In the genomic region with DNA sequence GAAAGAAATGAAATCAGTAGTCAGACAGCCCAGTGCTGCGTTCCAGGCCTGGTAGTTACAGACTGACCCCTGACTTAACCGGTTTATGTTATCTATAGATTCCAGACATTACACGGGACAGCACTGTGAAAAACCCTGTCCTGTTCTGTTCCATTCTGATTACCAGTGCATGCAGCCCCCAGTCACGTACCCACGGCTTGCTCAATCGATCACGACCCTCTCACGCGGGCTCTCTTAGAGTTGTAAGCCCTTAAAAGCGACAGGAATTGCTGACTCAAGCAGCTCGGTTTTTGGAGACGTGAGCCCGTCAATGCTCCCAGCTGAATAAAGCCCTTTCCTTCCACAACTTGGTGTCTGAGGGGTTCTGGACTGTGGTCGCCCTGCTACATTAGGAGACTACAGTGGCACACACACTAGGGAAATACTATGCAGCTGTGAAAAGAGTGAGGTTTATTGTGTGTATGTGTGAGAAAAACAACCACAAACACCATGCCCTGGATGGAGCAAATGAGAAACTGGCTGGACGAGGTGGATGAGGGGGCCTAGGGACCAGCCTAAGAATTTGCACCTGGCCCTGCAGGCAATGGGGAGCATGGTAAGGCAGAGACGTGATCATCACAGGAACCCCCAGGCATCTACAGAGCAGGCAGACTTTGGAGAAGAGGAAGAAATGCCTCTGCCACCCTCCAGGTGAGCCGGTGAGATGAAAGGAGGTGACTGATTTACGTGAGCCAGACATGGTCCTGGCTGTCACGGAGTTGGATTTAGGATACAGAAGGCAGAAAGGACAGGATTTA, we compare ENCODE assay signal across 1 cellular context.
TF ChIP-seq lines count a peak whose summit lies in the region.

No MANE protein-coding gene starts in this region.

TF ChIP-seq in K562, 482 proteins besides CTCF, POLR2A, EP300 and RAD21 (continued from another document and continues in another):
- TF ChIP-seq, protein P1, sequence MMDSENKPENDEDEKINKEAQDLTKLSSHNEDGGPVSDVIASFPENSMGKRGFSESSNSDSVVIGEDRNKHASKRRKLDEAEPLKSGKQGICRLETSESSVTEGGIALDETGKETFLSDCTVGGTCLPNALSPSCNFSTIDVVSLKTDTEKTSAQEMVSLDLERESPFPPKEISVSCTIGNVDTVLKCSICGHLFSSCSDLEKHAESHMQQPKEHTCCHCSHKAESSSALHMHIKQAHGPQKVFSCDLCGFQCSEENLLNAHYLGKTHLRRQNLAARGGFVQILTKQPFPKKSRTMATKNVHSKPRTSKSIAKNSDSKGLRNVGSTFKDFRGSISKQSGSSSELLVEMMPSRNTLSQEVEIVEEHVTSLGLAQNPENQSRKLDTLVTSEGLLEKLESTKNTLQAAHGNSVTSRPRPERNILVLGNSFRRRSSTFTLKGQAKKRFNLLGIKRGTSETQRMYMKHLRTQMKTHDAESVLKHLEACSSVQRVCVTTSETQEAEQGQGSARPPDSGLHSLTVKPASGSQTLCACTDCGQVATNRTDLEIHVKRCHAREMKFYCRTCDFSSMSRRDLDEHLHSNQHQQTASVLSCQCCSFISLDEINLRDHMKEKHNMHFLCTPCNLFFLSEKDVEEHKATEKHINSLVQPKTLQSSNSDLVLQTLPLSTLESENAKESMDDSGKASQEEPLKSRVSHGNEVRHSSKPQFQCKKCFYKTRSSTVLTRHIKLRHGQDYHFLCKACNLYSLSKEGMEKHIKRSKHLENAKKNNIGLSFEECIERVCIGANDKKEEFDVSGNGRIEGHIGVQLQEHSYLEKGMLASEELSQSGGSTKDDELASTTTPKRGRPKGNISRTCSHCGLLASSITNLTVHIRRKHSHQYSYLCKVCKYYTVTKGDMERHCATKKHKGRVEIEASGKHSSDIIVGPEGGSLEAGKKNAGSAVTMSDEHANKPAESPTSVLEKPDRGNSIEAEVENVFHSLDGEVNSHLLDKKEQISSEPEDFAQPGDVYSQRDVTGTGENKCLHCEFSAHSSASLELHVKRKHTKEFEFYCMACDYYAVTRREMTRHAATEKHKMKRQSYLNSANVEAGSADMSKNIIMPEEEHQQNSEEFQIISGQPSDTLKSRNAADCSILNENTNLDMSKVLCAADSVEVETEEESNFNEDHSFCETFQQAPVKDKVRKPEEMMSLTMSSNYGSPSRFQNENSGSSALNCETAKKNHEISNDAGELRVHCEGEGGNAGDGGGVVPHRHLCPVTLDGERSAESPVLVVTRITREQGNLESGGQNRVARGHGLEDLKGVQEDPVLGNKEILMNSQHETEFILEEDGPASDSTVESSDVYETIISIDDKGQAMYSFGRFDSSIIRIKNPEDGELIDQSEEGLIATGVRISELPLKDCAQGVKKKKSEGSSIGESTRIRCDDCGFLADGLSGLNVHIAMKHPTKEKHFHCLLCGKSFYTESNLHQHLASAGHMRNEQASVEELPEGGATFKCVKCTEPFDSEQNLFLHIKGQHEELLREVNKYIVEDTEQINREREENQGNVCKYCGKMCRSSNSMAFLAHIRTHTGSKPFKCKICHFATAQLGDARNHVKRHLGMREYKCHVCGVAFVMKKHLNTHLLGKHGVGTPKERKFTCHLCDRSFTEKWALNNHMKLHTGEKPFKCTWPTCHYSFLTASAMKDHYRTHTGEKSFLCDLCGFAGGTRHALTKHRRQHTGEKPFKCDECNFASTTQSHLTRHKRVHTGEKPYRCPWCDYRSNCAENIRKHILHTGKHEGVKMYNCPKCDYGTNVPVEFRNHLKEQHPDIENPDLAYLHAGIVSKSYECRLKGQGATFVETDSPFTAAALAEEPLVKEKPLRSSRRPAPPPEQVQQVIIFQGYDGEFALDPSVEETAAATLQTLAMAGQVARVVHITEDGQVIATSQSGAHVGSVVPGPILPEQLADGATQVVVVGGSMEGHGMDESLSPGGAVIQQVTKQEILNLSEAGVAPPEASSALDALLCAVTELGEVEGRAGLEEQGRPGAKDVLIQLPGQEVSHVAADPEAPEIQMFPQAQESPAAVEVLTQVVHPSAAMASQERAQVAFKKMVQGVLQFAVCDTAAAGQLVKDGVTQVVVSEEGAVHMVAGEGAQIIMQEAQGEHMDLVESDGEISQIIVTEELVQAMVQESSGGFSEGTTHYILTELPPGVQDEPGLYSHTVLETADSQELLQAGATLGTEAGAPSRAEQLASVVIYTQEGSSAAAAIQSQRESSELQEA (IDR thresholded peaks at IDR 0.05; ENCODE audit: low read depth), result no peak
- no peak for TF ChIP-seq TEAD2 (tag; IDR thresholded peaks at IDR 0.05)
- TF ChIP-seq MCM2 (IDR thresholded peaks at IDR 0.05; ENCODE audit: low read depth), result no peak
- TF ChIP-seq ZNF24 (IDR thresholded peaks at IDR 0.05), result peak; percentile 73; the same call in 1 of the 2 replicates
- TF ChIP-seq, protein P2, sequence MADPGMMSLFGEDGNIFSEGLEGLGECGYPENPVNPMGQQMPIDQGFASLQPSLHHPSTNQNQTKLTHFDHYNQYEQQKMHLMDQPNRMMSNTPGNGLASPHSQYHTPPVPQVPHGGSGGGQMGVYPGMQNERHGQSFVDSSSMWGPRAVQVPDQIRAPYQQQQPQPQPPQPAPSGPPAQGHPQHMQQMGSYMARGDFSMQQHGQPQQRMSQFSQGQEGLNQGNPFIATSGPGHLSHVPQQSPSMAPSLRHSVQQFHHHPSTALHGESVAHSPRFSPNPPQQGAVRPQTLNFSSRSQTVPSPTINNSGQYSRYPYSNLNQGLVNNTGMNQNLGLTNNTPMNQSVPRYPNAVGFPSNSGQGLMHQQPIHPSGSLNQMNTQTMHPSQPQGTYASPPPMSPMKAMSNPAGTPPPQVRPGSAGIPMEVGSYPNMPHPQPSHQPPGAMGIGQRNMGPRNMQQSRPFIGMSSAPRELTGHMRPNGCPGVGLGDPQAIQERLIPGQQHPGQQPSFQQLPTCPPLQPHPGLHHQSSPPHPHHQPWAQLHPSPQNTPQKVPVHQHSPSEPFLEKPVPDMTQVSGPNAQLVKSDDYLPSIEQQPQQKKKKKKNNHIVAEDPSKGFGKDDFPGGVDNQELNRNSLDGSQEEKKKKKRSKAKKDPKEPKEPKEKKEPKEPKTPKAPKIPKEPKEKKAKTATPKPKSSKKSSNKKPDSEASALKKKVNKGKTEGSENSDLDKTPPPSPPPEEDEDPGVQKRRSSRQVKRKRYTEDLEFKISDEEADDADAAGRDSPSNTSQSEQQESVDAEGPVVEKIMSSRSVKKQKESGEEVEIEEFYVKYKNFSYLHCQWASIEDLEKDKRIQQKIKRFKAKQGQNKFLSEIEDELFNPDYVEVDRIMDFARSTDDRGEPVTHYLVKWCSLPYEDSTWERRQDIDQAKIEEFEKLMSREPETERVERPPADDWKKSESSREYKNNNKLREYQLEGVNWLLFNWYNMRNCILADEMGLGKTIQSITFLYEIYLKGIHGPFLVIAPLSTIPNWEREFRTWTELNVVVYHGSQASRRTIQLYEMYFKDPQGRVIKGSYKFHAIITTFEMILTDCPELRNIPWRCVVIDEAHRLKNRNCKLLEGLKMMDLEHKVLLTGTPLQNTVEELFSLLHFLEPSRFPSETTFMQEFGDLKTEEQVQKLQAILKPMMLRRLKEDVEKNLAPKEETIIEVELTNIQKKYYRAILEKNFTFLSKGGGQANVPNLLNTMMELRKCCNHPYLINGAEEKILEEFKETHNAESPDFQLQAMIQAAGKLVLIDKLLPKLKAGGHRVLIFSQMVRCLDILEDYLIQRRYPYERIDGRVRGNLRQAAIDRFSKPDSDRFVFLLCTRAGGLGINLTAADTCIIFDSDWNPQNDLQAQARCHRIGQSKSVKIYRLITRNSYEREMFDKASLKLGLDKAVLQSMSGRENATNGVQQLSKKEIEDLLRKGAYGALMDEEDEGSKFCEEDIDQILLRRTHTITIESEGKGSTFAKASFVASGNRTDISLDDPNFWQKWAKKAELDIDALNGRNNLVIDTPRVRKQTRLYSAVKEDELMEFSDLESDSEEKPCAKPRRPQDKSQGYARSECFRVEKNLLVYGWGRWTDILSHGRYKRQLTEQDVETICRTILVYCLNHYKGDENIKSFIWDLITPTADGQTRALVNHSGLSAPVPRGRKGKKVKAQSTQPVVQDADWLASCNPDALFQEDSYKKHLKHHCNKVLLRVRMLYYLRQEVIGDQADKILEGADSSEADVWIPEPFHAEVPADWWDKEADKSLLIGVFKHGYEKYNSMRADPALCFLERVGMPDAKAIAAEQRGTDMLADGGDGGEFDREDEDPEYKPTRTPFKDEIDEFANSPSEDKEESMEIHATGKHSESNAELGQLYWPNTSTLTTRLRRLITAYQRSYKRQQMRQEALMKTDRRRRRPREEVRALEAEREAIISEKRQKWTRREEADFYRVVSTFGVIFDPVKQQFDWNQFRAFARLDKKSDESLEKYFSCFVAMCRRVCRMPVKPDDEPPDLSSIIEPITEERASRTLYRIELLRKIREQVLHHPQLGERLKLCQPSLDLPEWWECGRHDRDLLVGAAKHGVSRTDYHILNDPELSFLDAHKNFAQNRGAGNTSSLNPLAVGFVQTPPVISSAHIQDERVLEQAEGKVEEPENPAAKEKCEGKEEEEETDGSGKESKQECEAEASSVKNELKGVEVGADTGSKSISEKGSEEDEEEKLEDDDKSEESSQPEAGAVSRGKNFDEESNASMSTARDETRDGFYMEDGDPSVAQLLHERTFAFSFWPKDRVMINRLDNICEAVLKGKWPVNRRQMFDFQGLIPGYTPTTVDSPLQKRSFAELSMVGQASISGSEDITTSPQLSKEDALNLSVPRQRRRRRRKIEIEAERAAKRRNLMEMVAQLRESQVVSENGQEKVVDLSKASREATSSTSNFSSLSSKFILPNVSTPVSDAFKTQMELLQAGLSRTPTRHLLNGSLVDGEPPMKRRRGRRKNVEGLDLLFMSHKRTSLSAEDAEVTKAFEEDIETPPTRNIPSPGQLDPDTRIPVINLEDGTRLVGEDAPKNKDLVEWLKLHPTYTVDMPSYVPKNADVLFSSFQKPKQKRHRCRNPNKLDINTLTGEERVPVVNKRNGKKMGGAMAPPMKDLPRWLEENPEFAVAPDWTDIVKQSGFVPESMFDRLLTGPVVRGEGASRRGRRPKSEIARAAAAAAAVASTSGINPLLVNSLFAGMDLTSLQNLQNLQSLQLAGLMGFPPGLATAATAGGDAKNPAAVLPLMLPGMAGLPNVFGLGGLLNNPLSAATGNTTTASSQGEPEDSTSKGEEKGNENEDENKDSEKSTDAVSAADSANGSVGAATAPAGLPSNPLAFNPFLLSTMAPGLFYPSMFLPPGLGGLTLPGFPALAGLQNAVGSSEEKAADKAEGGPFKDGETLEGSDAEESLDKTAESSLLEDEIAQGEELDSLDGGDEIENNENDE (IDR thresholded peaks at IDR 0.05; ENCODE audit: low read depth, low read length), result no peak
- TF ChIP-seq, protein P3, sequence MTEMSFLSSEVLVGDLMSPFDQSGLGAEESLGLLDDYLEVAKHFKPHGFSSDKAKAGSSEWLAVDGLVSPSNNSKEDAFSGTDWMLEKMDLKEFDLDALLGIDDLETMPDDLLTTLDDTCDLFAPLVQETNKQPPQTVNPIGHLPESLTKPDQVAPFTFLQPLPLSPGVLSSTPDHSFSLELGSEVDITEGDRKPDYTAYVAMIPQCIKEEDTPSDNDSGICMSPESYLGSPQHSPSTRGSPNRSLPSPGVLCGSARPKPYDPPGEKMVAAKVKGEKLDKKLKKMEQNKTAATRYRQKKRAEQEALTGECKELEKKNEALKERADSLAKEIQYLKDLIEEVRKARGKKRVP (CRISPR knock-in tag; IDR thresholded peaks at IDR 0.05), result peak; percentile 61; the same call in 1 of the 2 replicates
- TF ChIP-seq FOXA3 (CRISPR knock-in tag; conservative IDR thresholded peaks at IDR 0.05 in 1 of 2, IDR thresholded peaks at IDR 0.05 in 1 of 2), result no peak
- TF ChIP-seq, protein P4, sequence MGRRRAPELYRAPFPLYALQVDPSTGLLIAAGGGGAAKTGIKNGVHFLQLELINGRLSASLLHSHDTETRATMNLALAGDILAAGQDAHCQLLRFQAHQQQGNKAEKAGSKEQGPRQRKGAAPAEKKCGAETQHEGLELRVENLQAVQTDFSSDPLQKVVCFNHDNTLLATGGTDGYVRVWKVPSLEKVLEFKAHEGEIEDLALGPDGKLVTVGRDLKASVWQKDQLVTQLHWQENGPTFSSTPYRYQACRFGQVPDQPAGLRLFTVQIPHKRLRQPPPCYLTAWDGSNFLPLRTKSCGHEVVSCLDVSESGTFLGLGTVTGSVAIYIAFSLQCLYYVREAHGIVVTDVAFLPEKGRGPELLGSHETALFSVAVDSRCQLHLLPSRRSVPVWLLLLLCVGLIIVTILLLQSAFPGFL (CRISPR knock-in tag; IDR thresholded peaks at IDR 0.05), result no peak
- TF ChIP-seq ZNF174 (CRISPR knock-in tag; IDR thresholded peaks at IDR 0.05), result no peak
- TF ChIP-seq, protein P5, sequence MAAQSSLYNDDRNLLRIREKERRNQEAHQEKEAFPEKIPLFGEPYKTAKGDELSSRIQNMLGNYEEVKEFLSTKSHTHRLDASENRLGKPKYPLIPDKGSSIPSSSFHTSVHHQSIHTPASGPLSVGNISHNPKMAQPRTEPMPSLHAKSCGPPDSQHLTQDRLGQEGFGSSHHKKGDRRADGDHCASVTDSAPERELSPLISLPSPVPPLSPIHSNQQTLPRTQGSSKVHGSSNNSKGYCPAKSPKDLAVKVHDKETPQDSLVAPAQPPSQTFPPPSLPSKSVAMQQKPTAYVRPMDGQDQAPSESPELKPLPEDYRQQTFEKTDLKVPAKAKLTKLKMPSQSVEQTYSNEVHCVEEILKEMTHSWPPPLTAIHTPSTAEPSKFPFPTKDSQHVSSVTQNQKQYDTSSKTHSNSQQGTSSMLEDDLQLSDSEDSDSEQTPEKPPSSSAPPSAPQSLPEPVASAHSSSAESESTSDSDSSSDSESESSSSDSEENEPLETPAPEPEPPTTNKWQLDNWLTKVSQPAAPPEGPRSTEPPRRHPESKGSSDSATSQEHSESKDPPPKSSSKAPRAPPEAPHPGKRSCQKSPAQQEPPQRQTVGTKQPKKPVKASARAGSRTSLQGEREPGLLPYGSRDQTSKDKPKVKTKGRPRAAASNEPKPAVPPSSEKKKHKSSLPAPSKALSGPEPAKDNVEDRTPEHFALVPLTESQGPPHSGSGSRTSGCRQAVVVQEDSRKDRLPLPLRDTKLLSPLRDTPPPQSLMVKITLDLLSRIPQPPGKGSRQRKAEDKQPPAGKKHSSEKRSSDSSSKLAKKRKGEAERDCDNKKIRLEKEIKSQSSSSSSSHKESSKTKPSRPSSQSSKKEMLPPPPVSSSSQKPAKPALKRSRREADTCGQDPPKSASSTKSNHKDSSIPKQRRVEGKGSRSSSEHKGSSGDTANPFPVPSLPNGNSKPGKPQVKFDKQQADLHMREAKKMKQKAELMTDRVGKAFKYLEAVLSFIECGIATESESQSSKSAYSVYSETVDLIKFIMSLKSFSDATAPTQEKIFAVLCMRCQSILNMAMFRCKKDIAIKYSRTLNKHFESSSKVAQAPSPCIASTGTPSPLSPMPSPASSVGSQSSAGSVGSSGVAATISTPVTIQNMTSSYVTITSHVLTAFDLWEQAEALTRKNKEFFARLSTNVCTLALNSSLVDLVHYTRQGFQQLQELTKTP (IDR thresholded peaks at IDR 0.05; ENCODE audit: low read depth in 1 of 2, partially characterized antibody in 2 of 2), result peak; percentile 38 to 56
- TF ChIP-seq, protein P6, sequence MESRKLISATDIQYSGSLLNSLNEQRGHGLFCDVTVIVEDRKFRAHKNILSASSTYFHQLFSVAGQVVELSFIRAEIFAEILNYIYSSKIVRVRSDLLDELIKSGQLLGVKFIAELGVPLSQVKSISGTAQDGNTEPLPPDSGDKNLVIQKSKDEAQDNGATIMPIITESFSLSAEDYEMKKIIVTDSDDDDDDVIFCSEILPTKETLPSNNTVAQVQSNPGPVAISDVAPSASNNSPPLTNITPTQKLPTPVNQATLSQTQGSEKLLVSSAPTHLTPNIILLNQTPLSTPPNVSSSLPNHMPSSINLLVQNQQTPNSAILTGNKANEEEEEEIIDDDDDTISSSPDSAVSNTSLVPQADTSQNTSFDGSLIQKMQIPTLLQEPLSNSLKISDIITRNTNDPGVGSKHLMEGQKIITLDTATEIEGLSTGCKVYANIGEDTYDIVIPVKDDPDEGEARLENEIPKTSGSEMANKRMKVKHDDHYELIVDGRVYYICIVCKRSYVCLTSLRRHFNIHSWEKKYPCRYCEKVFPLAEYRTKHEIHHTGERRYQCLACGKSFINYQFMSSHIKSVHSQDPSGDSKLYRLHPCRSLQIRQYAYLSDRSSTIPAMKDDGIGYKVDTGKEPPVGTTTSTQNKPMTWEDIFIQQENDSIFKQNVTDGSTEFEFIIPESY (CRISPR knock-in tag; IDR thresholded peaks at IDR 0.05), result no peak
